ENCODE assay signal across 1 cellular context in the genomic region with DNA sequence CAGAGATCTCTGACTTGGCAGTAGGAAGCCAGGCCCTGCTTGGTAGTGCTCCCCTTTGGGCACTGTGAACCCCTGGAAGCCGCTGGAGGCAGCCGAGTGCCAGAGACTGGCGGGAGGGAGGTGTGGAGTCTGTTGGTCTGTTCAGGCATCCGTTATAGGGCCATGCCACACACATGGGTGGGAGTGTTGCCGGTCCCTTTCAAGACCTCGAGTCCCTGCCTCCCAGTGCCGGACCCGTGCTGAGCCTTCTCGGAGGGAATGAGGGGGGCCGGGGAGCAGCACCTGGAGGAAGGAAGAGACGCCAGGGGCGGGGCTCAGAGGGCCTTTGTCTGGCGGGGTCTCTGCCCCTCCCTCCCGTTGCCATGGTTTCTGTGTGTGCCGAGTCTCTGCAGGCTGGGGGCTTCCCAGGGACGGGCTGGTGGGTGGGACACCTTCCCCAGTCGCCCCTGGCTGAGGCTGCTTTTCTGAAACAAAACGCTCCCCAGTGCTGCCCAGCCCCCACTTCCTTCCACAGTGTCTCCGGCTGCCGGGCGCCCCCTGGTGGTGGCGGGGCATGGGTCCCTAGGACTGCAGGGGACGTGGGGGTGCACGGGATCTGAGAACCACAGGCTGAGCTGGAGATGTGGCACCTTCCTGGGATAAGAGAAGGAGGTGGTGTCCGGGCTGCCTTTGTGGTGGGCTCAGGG.
TF ChIP-seq lines count a peak whose summit lies in the region.

No MANE protein-coding gene starts in this region.

TF ChIP-seq in K562, 482 proteins besides CTCF, POLR2A, EP300 and RAD21 (continued from another document and continues in another):
- TF ChIP-seq, protein P1, sequence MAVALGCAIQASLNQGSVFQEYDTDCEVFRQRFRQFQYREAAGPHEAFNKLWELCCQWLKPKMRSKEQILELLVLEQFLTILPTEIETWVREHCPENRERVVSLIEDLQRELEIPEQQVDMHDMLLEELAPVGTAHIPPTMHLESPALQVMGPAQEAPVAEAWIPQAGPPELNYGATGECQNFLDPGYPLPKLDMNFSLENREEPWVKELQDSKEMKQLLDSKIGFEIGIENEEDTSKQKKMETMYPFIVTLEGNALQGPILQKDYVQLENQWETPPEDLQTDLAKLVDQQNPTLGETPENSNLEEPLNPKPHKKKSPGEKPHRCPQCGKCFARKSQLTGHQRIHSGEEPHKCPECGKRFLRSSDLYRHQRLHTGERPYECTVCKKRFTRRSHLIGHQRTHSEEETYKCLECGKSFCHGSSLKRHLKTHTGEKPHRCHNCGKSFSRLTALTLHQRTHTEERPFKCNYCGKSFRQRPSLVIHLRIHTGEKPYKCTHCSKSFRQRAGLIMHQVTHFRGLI (CRISPR knock-in tag; IDR thresholded peaks at IDR 0.05): no peak
- TF ChIP-seq EP400 (IDR thresholded peaks at IDR 0.05): peak; percentile 63
- TF ChIP-seq TFAM (CRISPR knock-in tag; conservative IDR thresholded peaks at IDR 0.05): no peak
- TF ChIP-seq ZFP36 (IDR thresholded peaks at IDR 0.05; ENCODE audit: low read depth, low read length, partially characterized antibody): no peak
- TF ChIP-seq ZNF274 (IDR thresholded peaks at IDR 0.05; ENCODE audit: borderline replicate concordance, low read depth, low read length): no peak
- TF ChIP-seq EGR1 (conservative IDR thresholded peaks at IDR 0.05): peak; percentile 50; the same call in 1 of the 2 replicates
- TF ChIP-seq, protein P2, sequence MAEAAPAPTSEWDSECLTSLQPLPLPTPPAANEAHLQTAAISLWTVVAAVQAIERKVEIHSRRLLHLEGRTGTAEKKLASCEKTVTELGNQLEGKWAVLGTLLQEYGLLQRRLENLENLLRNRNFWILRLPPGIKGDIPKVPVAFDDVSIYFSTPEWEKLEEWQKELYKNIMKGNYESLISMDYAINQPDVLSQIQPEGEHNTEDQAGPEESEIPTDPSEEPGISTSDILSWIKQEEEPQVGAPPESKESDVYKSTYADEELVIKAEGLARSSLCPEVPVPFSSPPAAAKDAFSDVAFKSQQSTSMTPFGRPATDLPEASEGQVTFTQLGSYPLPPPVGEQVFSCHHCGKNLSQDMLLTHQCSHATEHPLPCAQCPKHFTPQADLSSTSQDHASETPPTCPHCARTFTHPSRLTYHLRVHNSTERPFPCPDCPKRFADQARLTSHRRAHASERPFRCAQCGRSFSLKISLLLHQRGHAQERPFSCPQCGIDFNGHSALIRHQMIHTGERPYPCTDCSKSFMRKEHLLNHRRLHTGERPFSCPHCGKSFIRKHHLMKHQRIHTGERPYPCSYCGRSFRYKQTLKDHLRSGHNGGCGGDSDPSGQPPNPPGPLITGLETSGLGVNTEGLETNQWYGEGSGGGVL (CRISPR knock-in tag; IDR thresholded peaks at IDR 0.05): no peak
- peak; percentile 60 for TF ChIP-seq CXXC5 (CRISPR knock-in tag; IDR thresholded peaks at IDR 0.05)
- no peak for TF ChIP-seq EWSR1 (IDR thresholded peaks at IDR 0.05; ENCODE audit: borderline replicate concordance, low read depth, partially characterized antibody)
- TF ChIP-seq TAF1 (IDR thresholded peaks at IDR 0.05; ENCODE audit: control insufficient read depth, extremely low read depth, insufficient read depth, low read length, severe bottlenecking): no peak
- TF ChIP-seq, protein P3, sequence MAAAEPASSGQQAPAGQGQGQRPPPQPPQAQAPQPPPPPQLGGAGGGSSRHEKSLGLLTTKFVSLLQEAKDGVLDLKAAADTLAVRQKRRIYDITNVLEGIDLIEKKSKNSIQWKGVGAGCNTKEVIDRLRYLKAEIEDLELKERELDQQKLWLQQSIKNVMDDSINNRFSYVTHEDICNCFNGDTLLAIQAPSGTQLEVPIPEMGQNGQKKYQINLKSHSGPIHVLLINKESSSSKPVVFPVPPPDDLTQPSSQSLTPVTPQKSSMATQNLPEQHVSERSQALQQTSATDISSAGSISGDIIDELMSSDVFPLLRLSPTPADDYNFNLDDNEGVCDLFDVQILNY (CRISPR knock-in tag; IDR thresholded peaks at IDR 0.05): no peak
- no peak for TF ChIP-seq ZNF583 (CRISPR knock-in tag; IDR thresholded peaks at IDR 0.05)
- no peak for TF ChIP-seq HNRNPL (IDR thresholded peaks at IDR 0.05; ENCODE audit: low read depth, low read length)
- peak; percentile 40; the same call in 1 of the 2 replicates for TF ChIP-seq HCFC1 (IDR thresholded peaks at IDR 0.05; ENCODE audit: low read depth, low read length)
- no peak for TF ChIP-seq SREBF2 (CRISPR knock-in tag; IDR thresholded peaks at IDR 0.05)
- TF ChIP-seq, protein P4, sequence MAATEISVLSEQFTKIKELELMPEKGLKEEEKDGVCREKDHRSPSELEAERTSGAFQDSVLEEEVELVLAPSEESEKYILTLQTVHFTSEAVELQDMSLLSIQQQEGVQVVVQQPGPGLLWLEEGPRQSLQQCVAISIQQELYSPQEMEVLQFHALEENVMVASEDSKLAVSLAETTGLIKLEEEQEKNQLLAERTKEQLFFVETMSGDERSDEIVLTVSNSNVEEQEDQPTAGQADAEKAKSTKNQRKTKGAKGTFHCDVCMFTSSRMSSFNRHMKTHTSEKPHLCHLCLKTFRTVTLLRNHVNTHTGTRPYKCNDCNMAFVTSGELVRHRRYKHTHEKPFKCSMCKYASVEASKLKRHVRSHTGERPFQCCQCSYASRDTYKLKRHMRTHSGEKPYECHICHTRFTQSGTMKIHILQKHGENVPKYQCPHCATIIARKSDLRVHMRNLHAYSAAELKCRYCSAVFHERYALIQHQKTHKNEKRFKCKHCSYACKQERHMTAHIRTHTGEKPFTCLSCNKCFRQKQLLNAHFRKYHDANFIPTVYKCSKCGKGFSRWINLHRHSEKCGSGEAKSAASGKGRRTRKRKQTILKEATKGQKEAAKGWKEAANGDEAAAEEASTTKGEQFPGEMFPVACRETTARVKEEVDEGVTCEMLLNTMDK (IDR thresholded peaks at IDR 0.05; ENCODE audit: borderline replicate concordance, insufficient read depth, low read depth, low read length, poor library complexity, severe bottlenecking): peak; percentile 87
- peak; percentile 84 for TF ChIP-seq XRCC5 (IDR thresholded peaks at IDR 0.05; ENCODE audit: low read depth, low read length)
- peak; percentile 28; the same call in 1 of the 2 replicates for TF ChIP-seq NFIC (IDR thresholded peaks at IDR 0.05)
- peak; percentile 86 for TF ChIP-seq RFX1 (IDR thresholded peaks at IDR 0.05)
- TF ChIP-seq NCOA1 (IDR thresholded peaks at IDR 0.05; ENCODE audit: low read depth): peak; percentile 15; the same call in 1 of the 2 replicates
- TF ChIP-seq BHLHE40 (IDR thresholded peaks at IDR 0.05; ENCODE audit: low read length): peak; percentile 85
- TF ChIP-seq, protein P5, sequence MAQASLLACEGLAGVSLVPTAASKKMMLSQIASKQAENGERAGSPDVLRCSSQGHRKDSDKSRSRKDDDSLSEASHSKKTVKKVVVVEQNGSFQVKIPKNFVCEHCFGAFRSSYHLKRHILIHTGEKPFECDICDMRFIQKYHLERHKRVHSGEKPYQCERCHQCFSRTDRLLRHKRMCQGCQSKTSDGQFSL (CRISPR knock-in tag; IDR thresholded peaks at IDR 0.05): peak; percentile 99
- TF ChIP-seq, protein P5 (tag; IDR thresholded peaks at IDR 0.05): peak in 1 of 2 experiments; percentile 87; a peak in 2 of 4 replicates
- TF ChIP-seq ZNF644 (tag; IDR thresholded peaks at IDR 0.05; ENCODE audit: low read depth): no peak
- 0 out of 2 replicates have a peak, but pooled peaks have one; percentile 31 for TF ChIP-seq ZFX (CRISPR knock-in tag; IDR thresholded peaks at IDR 0.05)
- no peak for TF ChIP-seq FOXJ3 (CRISPR knock-in tag; IDR thresholded peaks at IDR 0.05)
- TF ChIP-seq, protein P6, sequence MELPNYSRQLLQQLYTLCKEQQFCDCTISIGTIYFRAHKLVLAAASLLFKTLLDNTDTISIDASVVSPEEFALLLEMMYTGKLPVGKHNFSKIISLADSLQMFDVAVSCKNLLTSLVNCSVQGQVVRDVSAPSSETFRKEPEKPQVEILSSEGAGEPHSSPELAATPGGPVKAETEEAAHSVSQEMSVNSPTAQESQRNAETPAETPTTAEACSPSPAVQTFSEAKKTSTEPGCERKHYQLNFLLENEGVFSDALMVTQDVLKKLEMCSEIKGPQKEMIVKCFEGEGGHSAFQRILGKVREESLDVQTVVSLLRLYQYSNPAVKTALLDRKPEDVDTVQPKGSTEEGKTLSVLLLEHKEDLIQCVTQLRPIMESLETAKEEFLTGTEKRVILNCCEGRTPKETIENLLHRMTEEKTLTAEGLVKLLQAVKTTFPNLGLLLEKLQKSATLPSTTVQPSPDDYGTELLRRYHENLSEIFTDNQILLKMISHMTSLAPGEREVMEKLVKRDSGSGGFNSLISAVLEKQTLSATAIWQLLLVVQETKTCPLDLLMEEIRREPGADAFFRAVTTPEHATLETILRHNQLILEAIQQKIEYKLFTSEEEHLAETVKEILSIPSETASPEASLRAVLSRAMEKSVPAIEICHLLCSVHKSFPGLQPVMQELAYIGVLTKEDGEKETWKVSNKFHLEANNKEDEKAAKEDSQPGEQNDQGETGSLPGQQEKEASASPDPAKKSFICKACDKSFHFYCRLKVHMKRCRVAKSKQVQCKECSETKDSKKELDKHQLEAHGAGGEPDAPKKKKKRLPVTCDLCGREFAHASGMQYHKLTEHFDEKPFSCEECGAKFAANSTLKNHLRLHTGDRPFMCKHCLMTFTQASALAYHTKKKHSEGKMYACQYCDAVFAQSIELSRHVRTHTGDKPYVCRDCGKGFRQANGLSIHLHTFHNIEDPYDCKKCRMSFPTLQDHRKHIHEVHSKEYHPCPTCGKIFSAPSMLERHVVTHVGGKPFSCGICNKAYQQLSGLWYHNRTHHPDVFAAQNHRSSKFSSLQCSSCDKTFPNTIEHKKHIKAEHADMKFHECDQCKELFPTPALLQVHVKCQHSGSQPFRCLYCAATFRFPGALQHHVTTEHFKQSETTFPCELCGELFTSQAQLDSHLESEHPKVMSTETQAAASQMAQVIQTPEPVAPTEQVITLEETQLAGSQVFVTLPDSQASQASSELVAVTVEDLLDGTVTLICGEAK (IDR thresholded peaks at IDR 0.05): no peak
- TF ChIP-seq, protein P6 (CRISPR knock-in tag; IDR thresholded peaks at IDR 0.05): no peak
- TF ChIP-seq ERF (CRISPR knock-in tag; IDR thresholded peaks at IDR 0.05): no peak
- no peak for TF ChIP-seq PCBP2 (IDR thresholded peaks at IDR 0.05; ENCODE audit: low read depth, low read length, poor library complexity, severe bottlenecking)
- TF ChIP-seq ZNF263 (CRISPR knock-in tag; IDR thresholded peaks at IDR 0.05; ENCODE audit: borderline replicate concordance): peak; percentile 62; the same call in 1 of the 2 replicates
- TF ChIP-seq CC2D1A (IDR thresholded peaks at IDR 0.05): peak; percentile 69
- 0 out of 2 replicates have a peak, but pooled peaks have one; percentile 50 for TF ChIP-seq SMAD4 (CRISPR knock-in tag; conservative IDR thresholded peaks at IDR 0.05)
- TF ChIP-seq, protein P7, sequence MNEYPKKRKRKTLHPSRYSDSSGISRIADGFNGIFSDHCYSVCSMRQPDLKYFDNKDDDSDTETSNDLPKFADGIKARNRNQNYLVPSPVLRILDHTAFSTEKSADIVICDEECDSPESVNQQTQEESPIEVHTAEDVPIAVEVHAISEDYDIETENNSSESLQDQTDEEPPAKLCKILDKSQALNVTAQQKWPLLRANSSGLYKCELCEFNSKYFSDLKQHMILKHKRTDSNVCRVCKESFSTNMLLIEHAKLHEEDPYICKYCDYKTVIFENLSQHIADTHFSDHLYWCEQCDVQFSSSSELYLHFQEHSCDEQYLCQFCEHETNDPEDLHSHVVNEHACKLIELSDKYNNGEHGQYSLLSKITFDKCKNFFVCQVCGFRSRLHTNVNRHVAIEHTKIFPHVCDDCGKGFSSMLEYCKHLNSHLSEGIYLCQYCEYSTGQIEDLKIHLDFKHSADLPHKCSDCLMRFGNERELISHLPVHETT (CRISPR knock-in tag; conservative IDR thresholded peaks at IDR 0.05 in 1 of 2, IDR thresholded peaks at IDR 0.05 in 1 of 2): peak in 1 of 2 experiments; percentile 41; a peak in 1 of 4 replicates
- TF ChIP-seq, protein P8, sequence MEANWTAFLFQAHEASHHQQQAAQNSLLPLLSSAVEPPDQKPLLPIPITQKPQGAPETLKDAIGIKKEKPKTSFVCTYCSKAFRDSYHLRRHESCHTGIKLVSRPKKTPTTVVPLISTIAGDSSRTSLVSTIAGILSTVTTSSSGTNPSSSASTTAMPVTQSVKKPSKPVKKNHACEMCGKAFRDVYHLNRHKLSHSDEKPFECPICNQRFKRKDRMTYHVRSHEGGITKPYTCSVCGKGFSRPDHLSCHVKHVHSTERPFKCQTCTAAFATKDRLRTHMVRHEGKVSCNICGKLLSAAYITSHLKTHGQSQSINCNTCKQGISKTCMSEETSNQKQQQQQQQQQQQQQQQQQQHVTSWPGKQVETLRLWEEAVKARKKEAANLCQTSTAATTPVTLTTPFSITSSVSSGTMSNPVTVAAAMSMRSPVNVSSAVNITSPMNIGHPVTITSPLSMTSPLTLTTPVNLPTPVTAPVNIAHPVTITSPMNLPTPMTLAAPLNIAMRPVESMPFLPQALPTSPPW (CRISPR knock-in tag; IDR thresholded peaks at IDR 0.05): peak; percentile 87
- no peak for TF ChIP-seq ZNF830 (CRISPR knock-in tag; IDR thresholded peaks at IDR 0.05)
